16 cellular contexts compared by ENCODE assay signal in the genomic region with DNA sequence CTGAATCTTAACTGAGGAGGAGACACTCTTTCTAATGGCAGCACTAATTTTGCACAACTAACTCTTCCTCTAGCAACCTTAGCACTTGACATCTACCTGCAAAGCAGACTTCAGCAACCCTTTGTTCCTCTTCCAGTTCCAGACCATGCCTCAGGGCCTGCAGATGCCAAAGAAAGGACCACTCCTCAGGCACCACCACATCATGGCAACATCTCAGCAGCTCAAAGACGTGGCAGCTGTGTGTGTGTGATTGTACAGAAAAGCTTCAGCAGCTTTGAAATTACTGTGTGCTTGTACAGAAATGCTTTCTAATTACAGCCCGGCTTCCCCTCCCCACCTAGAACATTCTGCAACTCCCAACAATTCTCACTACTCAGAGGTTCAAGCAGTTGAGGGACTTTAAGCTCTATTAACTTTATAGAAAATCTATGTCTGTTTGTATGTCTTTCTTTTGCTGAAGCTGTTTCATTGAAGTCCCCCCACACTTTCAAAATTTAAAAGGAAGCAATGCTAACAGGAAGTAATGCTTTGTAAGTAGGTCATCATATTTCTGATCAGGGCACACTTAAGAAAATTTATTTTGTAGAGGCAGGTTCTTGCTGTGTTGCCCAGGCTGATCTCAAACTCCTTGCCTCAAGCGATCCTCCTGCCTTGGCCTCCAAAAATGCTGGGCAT.
"Had no signal": no experiment of that assay in that cellular context is flagged by ENCODE, and none has a peak within 500 bp of the region (broad histone marks: within the 10 kb centered on the region; RNA-seq: fewer than 3 reads in every experiment).

No MANE protein-coding gene starts in this region.

- H3K27me3 ChIP-seq: breast epithelium, esophagus squamous epithelium, foreskin keratinocyte, tibial artery, uterus had no signal

- DNase-seq: activated CD4-positive, alpha-beta T cell treated with anti-CD3 and anti-CD28 coated beads, Interleukin-2, amount 50 U/mL, for 1 hour; activated gamma-delta T cell treated with Interleukin-2 at 50 U/mL for 16 hours; activated T-cell treated with anti-CD3 and anti-CD28 coated beads, Interleukin-2, amount 50 U/mL, for 1 hour; anterior cingulate cortex; esophagus squamous epithelium; foreskin keratinocyte; head of caudate nucleus; left colon; midbrain; right cardiac atrium; tibial artery; uterus had no signal

- H3K4me2 ChIP-seq: smooth muscle cell had no signal

- H3K4me3 ChIP-seq: breast epithelium, esophagus squamous epithelium, lung, smooth muscle cell, tibial artery, uterus had no signal

- ATAC-seq: foreskin keratinocyte, left colon, right cardiac atrium, WTC11 had no signal

- H3K4me1 Mint-ChIP-seq: WTC11 had no signal

- H3K4me3 Mint-ChIP-seq: WTC11 had no signal

- H3K27ac ChIP-seq: breast epithelium, esophagus squamous epithelium, foreskin keratinocyte, tibial artery, uterus had no signal

- H3K9me3 Mint-ChIP-seq: WTC11 had no signal

- H3K9me3 ChIP-seq: breast epithelium, esophagus squamous epithelium, tibial artery, uterus had no signal

- H3K4me1 ChIP-seq: uterus had no signal

- H3K36me3 ChIP-seq: breast epithelium, esophagus squamous epithelium, tibial artery, uterus had no signal

- H3K27ac Mint-ChIP-seq: WTC11 had no signal

- H3K36me3 Mint-ChIP-seq: WTC11 had no signal
